In genomic region chr2:204691911-204692510, GRCh38 we compare ENCODE assay signal across 8 cellular contexts.
DNase-seq lines count a peak whose midpoint lies in the region; ATAC-seq and TF ChIP-seq lines count a peak whose summit lies in the region.

No MANE protein-coding gene starts in this region.

- H3K36me3 ChIP-seq in adipocyte (ENCODE audit: control insufficient read depth, insufficient read depth, low read length, severe bottlenecking) (peaks cover 10% of the 10 kb centered on the region), sigmoid colon (no peaks in the 10 kb centered on the region)

- no peak overlapping the region for H3K27ac Mint-ChIP-seq in natural killer cell
- no peak overlapping the region for H3K27ac Mint-ChIP-seq in natural killer cell treated with Interleukin-12 subunit alpha and Interleukin-12 subunit beta and Interleukin-15 and Interleukin-18, amount 100 ng/mL, for 72 hours

- ATAC-seq in natural killer cell (peak in 1 of 3 donors; percentile 40), HG03342 (IDR thresholded peaks at IDR 0.05; ENCODE audit: unreplicated experiment) (peak; percentile 72), left ventricle myocardium superior (peak; percentile 80)
- no peak for ATAC-seq in natural killer cell treated with Interleukin-12 subunit alpha and Interleukin-12 subunit beta and Interleukin-15 and Interleukin-18, amount 100 ng/mL, for 72 hours

- H3K27me3 ChIP-seq in adipocyte (replicated peaks; ENCODE audit: control insufficient read depth, insufficient read depth, low read length) (no peaks in the 10 kb centered on the region), sigmoid colon (no peaks in the 10 kb centered on the region)

- H3K4me3 Mint-ChIP-seq in natural killer cell, result no peak overlapping the region
- no peak overlapping the region for H3K4me3 Mint-ChIP-seq in natural killer cell treated with Interleukin-12 subunit alpha and Interleukin-12 subunit beta and Interleukin-15 and Interleukin-18, amount 100 ng/mL, for 72 hours

- peak in 1 of 4 donors; percentile 28 for TF ChIP-seq EP300 in sigmoid colon (IDR thresholded peaks at IDR 0.05)

- H3K9me3 ChIP-seq in adipocyte (ENCODE audit: control insufficient read depth, low read length) (no peaks in the 10 kb centered on the region), sigmoid colon (no peaks in the 10 kb centered on the region)

- no peak for TF ChIP-seq POLR2A in sigmoid colon (IDR thresholded peaks at IDR 0.05)

- intact Hi-C loops in natural killer cell (cut with micrococcal nuclease), result no loop called here
- intact Hi-C loops in left ventricle myocardium superior (cut with micrococcal nuclease), result loop anchor here (5.0 to 10.0 kb wide), 2 partner anchors 370 to 983 kb away; no protein-coding TSS in a partner anchor
- intact Hi-C loops in sigmoid colon (cut with DNase I), result loop anchor here (2.0 to 10.0 kb wide), 3 partner anchors 367 to 990 kb away; partner anchors contain the start of gene NRP2
- intact Hi-C loops in posterior vena cava (cut with DNase I), result loop anchor here in 1 of 2 donors (5.0 kb wide), 1 partner anchor 365 kb away; no protein-coding TSS in a partner anchor

- TF ChIP-seq CTCF in natural killer cell (IDR thresholded peaks at IDR 0.05) (peak; percentile 9), sigmoid colon (IDR thresholded peaks at IDR 0.05) (peak; percentile 47 to 74 (median 64))

- no peak overlapping the region for H3K4me3 ChIP-seq in adipocyte (ENCODE audit: low read length)
- H3K4me3 ChIP-seq in sigmoid colon, result no peak overlapping the region

- H3K27ac ChIP-seq in sigmoid colon, result peak overlapping the region in 2 of 4 donors; percentile 3 to 8

- no peaks in the 10 kb centered on the region for H3K9me3 Mint-ChIP-seq in natural killer cell
- H3K9me3 Mint-ChIP-seq in natural killer cell treated with Interleukin-12 subunit alpha and Interleukin-12 subunit beta and Interleukin-15 and Interleukin-18, amount 100 ng/mL, for 72 hours, result no peaks in the 10 kb centered on the region

- WGBS in sigmoid colon, 2 donors, result 58 to 79% methylated on average over 2 of the region's 2 CpGs

- H3K4me1 ChIP-seq in adipocyte (ENCODE audit: control insufficient read depth, insufficient read depth, low read length) (peaks cover 33% of the 10 kb centered on the region), sigmoid colon (peaks cover 0 to 56% (median 35%) of the 10 kb centered on the region in 4 donors)

- DNase-seq in natural killer cell (no peak), NCI-H510A treated with DMSO at 0.1 percent for 48 hours (lab: John Stamatoyannopoulos, UW) (peak; percentile 65), adipocyte (ENCODE audit: low read depth) (peak; percentile 94), left ventricle myocardium superior (no peak), sigmoid colon (peak; percentile 75), posterior vena cava (ENCODE audit: low spot score) (no peak)
- no peak for DNase-seq in natural killer cell treated with Interleukin-12 subunit alpha and Interleukin-12 subunit beta and Interleukin-15 and Interleukin-18, amount 100 ng/mL, for 72 hours (ENCODE audit: low spot score)

- H3K36me3 Mint-ChIP-seq in natural killer cell, result no peaks in the 10 kb centered on the region
- no peaks in the 10 kb centered on the region for H3K36me3 Mint-ChIP-seq in natural killer cell treated with Interleukin-12 subunit alpha and Interleukin-12 subunit beta and Interleukin-15 and Interleukin-18, amount 100 ng/mL, for 72 hours

- no peak overlapping the region for H3K9ac ChIP-seq in adipocyte (ENCODE audit: low read length)

- H3K27me3 Mint-ChIP-seq in natural killer cell (ENCODE audit: low read depth in 2 of 2), result no peaks in the 10 kb centered on the region
- H3K27me3 Mint-ChIP-seq in natural killer cell treated with Interleukin-12 subunit alpha and Interleukin-12 subunit beta and Interleukin-15 and Interleukin-18, amount 100 ng/mL, for 72 hours, result no peaks in the 10 kb centered on the region

- H3K4me1 Mint-ChIP-seq in natural killer cell, result no peaks in the 10 kb centered on the region
- H3K4me1 Mint-ChIP-seq in natural killer cell treated with Interleukin-12 subunit alpha and Interleukin-12 subunit beta and Interleukin-15 and Interleukin-18, amount 100 ng/mL, for 72 hours (ENCODE audit: low read depth in 2 of 2), result no peaks in the 10 kb centered on the region

Comparison
In these comparisons a context has a peak if more than half of its experiments do, and no peak if none do; other contexts are left out.
1. ATAC-seq: peak in HG03342 (single experiment) and left ventricle myocardium superior (single experiment); none in natural killer cell treated with Interleukin-12 subunit alpha and Interleukin-12 subunit beta and Interleukin-15 and Interleukin-18, amount 100 ng/mL, for 72 hours (0 of 2).
2. DNase-seq: peak in NCI-H510A treated with DMSO at 0.1 percent for 48 hours (single experiment), adipocyte (single experiment) and sigmoid colon (single experiment); none in natural killer cell (single experiment), natural killer cell treated with Interleukin-12 subunit alpha and Interleukin-12 subunit beta and Interleukin-15 and Interleukin-18, amount 100 ng/mL, for 72 hours (single experiment), left ventricle myocardium superior (single experiment) and posterior vena cava (single experiment).